Comparison of ENCODE assay signal across 12 cellular contexts in genomic region chr6:33915134-33915533, GRCh38.
A peak's percentile ranks its signal among the peaks of the same experiment; 100 is the strongest.
DNase-seq lines count a peak whose midpoint lies in the region; ATAC-seq lines count a peak whose summit lies in the region.
"Had no signal": no experiment of that assay in that cellular context is flagged by ENCODE, and none has a peak within 500 bp of the region (broad histone marks: within the 10 kb centered on the region; RNA-seq: fewer than 3 reads in every experiment).

No MANE protein-coding gene starts in this region.

- H3K9me3 Mint-ChIP-seq in activated naive CD8-positive, alpha-beta T cell (ENCODE audit: low read depth), result no peaks in the 10 kb centered on the region
- H3K9me3 Mint-ChIP-seq in activated naive CD8-positive, alpha-beta T cell treated with anti-CD3 and anti-CD28 coated beads for 36 hours, result no peaks in the 10 kb centered on the region
- H3K9me3 Mint-ChIP-seq in activated T-helper 1 cell treated with anti-CD3 and anti-CD28 coated beads, Interleukin-12 subunit alpha, Interleukin-12 subunit beta, Interleukin-2, Interleukin-4 antibody, amounts not matched to agents 30 ng/mL and 10 ng/mL and 1 ng/mL, durations not matched to agents 14 hours and 24 hours and 36 hours, result no peaks in the 10 kb centered on the region
- no peaks in the 10 kb centered on the region for H3K9me3 Mint-ChIP-seq in stimulated activated effector memory CD8-positive, alpha-beta T cell treated with anti-CD3 and anti-CD28 coated beads, Interleukin-12 subunit alpha, Interleukin-12 subunit beta, amount 100 ng/mL, for 72 hours
- H3K9me3 Mint-ChIP-seq: neural crest cell had no signal

- peak overlapping the region; percentile 51 for H3K27ac Mint-ChIP-seq in activated naive CD8-positive, alpha-beta T cell
- H3K27ac Mint-ChIP-seq in activated naive CD8-positive, alpha-beta T cell treated with anti-CD3 and anti-CD28 coated beads for 36 hours, result no peak overlapping the region
- peak overlapping the region; percentile 56 for H3K27ac Mint-ChIP-seq in activated T-helper 1 cell treated with anti-CD3 and anti-CD28 coated beads, Interleukin-12 subunit alpha, Interleukin-12 subunit beta, Interleukin-2, Interleukin-4 antibody, amounts not matched to agents 30 ng/mL and 10 ng/mL and 1 ng/mL, durations not matched to agents 14 hours and 24 hours and 36 hours
- H3K27ac Mint-ChIP-seq in stimulated activated effector memory CD8-positive, alpha-beta T cell treated with anti-CD3 and anti-CD28 coated beads, Interleukin-12 subunit alpha, Interleukin-12 subunit beta, amount 100 ng/mL, for 72 hours, result peak overlapping the region; percentile 83

- no peaks in the 10 kb centered on the region for H3K27me3 Mint-ChIP-seq in activated naive CD8-positive, alpha-beta T cell
- H3K27me3 Mint-ChIP-seq in activated naive CD8-positive, alpha-beta T cell treated with anti-CD3 and anti-CD28 coated beads for 36 hours, result no peaks in the 10 kb centered on the region
- H3K27me3 Mint-ChIP-seq in activated T-helper 1 cell treated with anti-CD3 and anti-CD28 coated beads, Interleukin-12 subunit alpha, Interleukin-12 subunit beta, Interleukin-2, Interleukin-4 antibody, amounts not matched to agents 30 ng/mL and 10 ng/mL and 1 ng/mL, durations not matched to agents 14 hours and 24 hours and 36 hours (ENCODE audit: insufficient read depth), result peaks cover 5% of the 10 kb centered on the region

- peak; percentile 17 for ATAC-seq in GM21529 (IDR thresholded peaks at IDR 0.05; ENCODE audit: unreplicated experiment)
- ATAC-seq in stimulated activated effector memory CD8-positive, alpha-beta T cell treated with anti-CD3 and anti-CD28 coated beads, Interleukin-12 subunit alpha, Interleukin-12 subunit beta, amount 100 ng/mL, for 72 hours, result no peak
- no peak for ATAC-seq in GM19463 (IDR thresholded peaks at IDR 0.05; ENCODE audit: unreplicated experiment)
- no peak for ATAC-seq in HG02763 (IDR thresholded peaks at IDR 0.05; ENCODE audit: unreplicated experiment)

- intact Hi-C loops in activated T-helper 1 cell treated with anti-CD3 and anti-CD28 coated beads, Interleukin-12 subunit alpha, Interleukin-12 subunit beta, Interleukin-2, Interleukin-4 antibody, amounts not matched to agents 30 ng/mL and 10 ng/mL and 1 ng/mL, durations not matched to agents 14 hours and 24 hours and 36 hours (cut with micrococcal nuclease), result no loop called here

- DNase-seq in activated naive CD8-positive, alpha-beta T cell treated with anti-CD3 and anti-CD28 coated beads for 36 hours, result no peak
- no peak for DNase-seq in activated T-helper 1 cell treated with anti-CD3 and anti-CD28 coated beads, Interleukin-12 subunit alpha, Interleukin-12 subunit beta, Interleukin-2, Interleukin-4 antibody, amounts not matched to agents 30 ng/mL and 10 ng/mL and 1 ng/mL, durations not matched to agents 14 hours and 24 hours and 36 hours (ENCODE audit: low spot score)
- no peak for DNase-seq in stimulated activated effector memory CD8-positive, alpha-beta T cell treated with anti-CD3 and anti-CD28 coated beads, Interleukin-12 subunit alpha, Interleukin-12 subunit beta, amount 100 ng/mL, for 72 hours (ENCODE audit: low spot score in 2 of 2)
- no peak for DNase-seq in DMS53 (lab: John Stamatoyannopoulos, UW)
- DNase-seq: cortex of kidney, NCI-H1694, NCI-H526 treated with DMSO at 0.1 percent for 48 hours had no signal

- peaks cover 46% of the 10 kb centered on the region for H3K4me1 Mint-ChIP-seq in activated naive CD8-positive, alpha-beta T cell (ENCODE audit: low read depth)
- peaks cover 22% of the 10 kb centered on the region for H3K4me1 Mint-ChIP-seq in activated naive CD8-positive, alpha-beta T cell treated with anti-CD3 and anti-CD28 coated beads for 36 hours
- peaks cover 49% of the 10 kb centered on the region for H3K4me1 Mint-ChIP-seq in activated T-helper 1 cell treated with anti-CD3 and anti-CD28 coated beads, Interleukin-12 subunit alpha, Interleukin-12 subunit beta, Interleukin-2, Interleukin-4 antibody, amounts not matched to agents 30 ng/mL and 10 ng/mL and 1 ng/mL, durations not matched to agents 14 hours and 24 hours and 36 hours (ENCODE audit: low read depth)
- H3K4me1 Mint-ChIP-seq in stimulated activated effector memory CD8-positive, alpha-beta T cell treated with anti-CD3 and anti-CD28 coated beads, Interleukin-12 subunit alpha, Interleukin-12 subunit beta, amount 100 ng/mL, for 72 hours, result peaks cover 53% of the 10 kb centered on the region

- no peaks in the 10 kb centered on the region for H3K36me3 Mint-ChIP-seq in activated naive CD8-positive, alpha-beta T cell
- no peaks in the 10 kb centered on the region for H3K36me3 Mint-ChIP-seq in activated naive CD8-positive, alpha-beta T cell treated with anti-CD3 and anti-CD28 coated beads for 36 hours
- peaks cover 3% of the 10 kb centered on the region for H3K36me3 Mint-ChIP-seq in activated T-helper 1 cell treated with anti-CD3 and anti-CD28 coated beads, Interleukin-12 subunit alpha, Interleukin-12 subunit beta, Interleukin-2, Interleukin-4 antibody, amounts not matched to agents 30 ng/mL and 10 ng/mL and 1 ng/mL, durations not matched to agents 14 hours and 24 hours and 36 hours (ENCODE audit: low read depth)
- no peaks in the 10 kb centered on the region for H3K36me3 Mint-ChIP-seq in stimulated activated effector memory CD8-positive, alpha-beta T cell treated with anti-CD3 and anti-CD28 coated beads, Interleukin-12 subunit alpha, Interleukin-12 subunit beta, amount 100 ng/mL, for 72 hours

- H3K4me3 Mint-ChIP-seq in activated naive CD8-positive, alpha-beta T cell, result peak overlapping the region; percentile 73
- H3K4me3 Mint-ChIP-seq in activated naive CD8-positive, alpha-beta T cell treated with anti-CD3 and anti-CD28 coated beads for 36 hours, result no peak overlapping the region
- peak overlapping the region; percentile 59 for H3K4me3 Mint-ChIP-seq in activated T-helper 1 cell treated with anti-CD3 and anti-CD28 coated beads, Interleukin-12 subunit alpha, Interleukin-12 subunit beta, Interleukin-2, Interleukin-4 antibody, amounts not matched to agents 30 ng/mL and 10 ng/mL and 1 ng/mL, durations not matched to agents 14 hours and 24 hours and 36 hours
- H3K4me3 Mint-ChIP-seq in stimulated activated effector memory CD8-positive, alpha-beta T cell treated with anti-CD3 and anti-CD28 coated beads, Interleukin-12 subunit alpha, Interleukin-12 subunit beta, amount 100 ng/mL, for 72 hours, result peak overlapping the region; percentile 50
- H3K4me3 Mint-ChIP-seq: neural crest cell had no signal
